In the genomic region with DNA sequence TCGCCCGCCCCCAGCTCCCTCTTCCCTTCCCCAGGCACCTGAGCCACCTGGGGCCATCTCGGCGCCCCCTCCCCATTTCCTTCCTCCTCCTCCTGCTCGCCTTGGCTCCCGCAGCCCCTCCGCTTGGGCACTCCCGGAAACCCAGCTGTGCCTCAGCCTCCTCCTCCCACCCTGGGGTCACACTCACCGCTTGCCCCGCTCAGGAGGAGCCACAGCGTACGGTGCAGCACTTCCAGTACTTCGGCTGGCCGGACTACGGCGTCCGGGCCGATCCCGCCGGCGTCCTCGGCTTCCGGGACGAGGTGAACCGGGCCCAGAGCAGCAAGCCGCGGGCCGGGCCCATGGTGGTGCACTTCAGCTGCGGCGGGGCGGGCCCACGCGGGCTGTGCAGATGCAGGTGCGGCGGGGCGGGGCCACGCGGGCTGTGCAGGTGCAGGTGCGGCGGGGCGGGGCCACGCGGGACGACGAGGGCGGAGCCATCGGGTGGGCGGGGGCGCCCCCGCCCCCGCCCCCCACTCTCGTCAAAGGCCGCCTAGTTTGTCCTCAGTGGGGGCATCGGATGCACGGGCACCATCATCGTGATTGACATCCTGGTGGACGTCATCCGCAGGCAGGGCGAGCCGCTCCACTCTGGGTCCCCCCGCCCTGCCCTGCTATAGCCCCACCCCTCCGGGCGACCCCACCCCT, we compare ENCODE assay signal across 6 cellular contexts. TPM values are rescaled to one million over a fixed set of nuclear protein-coding genes. Genes with fewer than 3 reads are reported as not detected.
DNase-seq lines count a peak whose midpoint lies in the region; ATAC-seq and TF ChIP-seq lines count a peak whose summit lies in the region.

No MANE protein-coding gene starts in this region.

- ATAC-seq in HG03045 (IDR thresholded peaks at IDR 0.05; ENCODE audit: unreplicated experiment), result no peak
- ATAC-seq in GM21381 (IDR thresholded peaks at IDR 0.05; ENCODE audit: unreplicated experiment), result no peak

- H3K9ac ChIP-seq in HUES6 (ENCODE audit: low read length), result no peak overlapping the region

- WGBS in mesodermal cell (ENCODE audit: insufficient coverage in 2 of 2), 2 experiments, result 4 to 7% methylated on average over 42 to 56 of the region's 63 CpGs

- DNase-seq in AG09309 (ENCODE audit: low read depth) (no peak), activated gamma-delta T cell (lab: John Stamatoyannopoulos, UW) (peak; percentile 51)

- H3K36me3 ChIP-seq in HUES6 (ENCODE audit: control insufficient read depth, insufficient read depth, low read length) (no peaks in the 10 kb centered on the region), mesodermal cell (ENCODE audit: control insufficient read depth, insufficient read depth, low read length) (no peaks in the 10 kb centered on the region)

- H3K4me3 ChIP-seq in AG09309 (ENCODE audit: control insufficient read depth, low read depth, low read length) (peak overlapping the region; percentile 56), HUES6 (ENCODE audit: low read depth, low read length) (peak overlapping the region; percentile 95), mesodermal cell (ENCODE audit: extremely low read depth, insufficient read depth, low read length, poor library complexity, severe bottlenecking) (peak overlapping the region; percentile 59)

- H3K9me3 ChIP-seq in HUES6 (ENCODE audit: control insufficient read depth, insufficient read depth, low read depth, low read length), result no peaks in the 10 kb centered on the region
- no peaks in the 10 kb centered on the region for H3K9me3 ChIP-seq in mesodermal cell (ENCODE audit: control insufficient read depth, low read length)

- H3K4me1 ChIP-seq in HUES6 (ENCODE audit: control insufficient read depth, insufficient read depth, low read length), result peaks cover 15% of the 10 kb centered on the region
- peaks cover 12% of the 10 kb centered on the region for H3K4me1 ChIP-seq in mesodermal cell (ENCODE audit: control insufficient read depth, insufficient read depth, low read length, poor library complexity, severe bottlenecking)

- no peak for TF ChIP-seq CTCF in AG09309 (IDR thresholded peaks at IDR 0.05; ENCODE audit: control insufficient read depth, insufficient read depth, low read depth, low read length, missing control alignments)

- H3K27ac ChIP-seq in HUES6 (ENCODE audit: low read depth, low read length), result no peak overlapping the region
- H3K27ac ChIP-seq in mesodermal cell (ENCODE audit: low read depth, low read length, severe bottlenecking), result no peak overlapping the region

- peaks cover 59% of the 10 kb centered on the region for H3K27me3 ChIP-seq in HUES6 (ENCODE audit: control insufficient read depth, insufficient read depth, low read length)

RNA-seq across cellular contexts. Expression of a gene that starts 5.6 kb away (rescaled TPM):
- not detected for polyA plus RNA-seq in mesodermal cell (2013, experiment 1 of 2)
- not detected for polyA plus RNA-seq in mesodermal cell (2013, experiment 2 of 2)

RNA-seq across cellular contexts. Expression of a gene that starts 47.4 kb away (rescaled TPM):
- 17.2 TPM for polyA plus RNA-seq in mesodermal cell (2013, experiment 1 of 2)
- 11.9 TPM for polyA plus RNA-seq in mesodermal cell (2013, experiment 2 of 2)

RNA-seq across cellular contexts. Expression of a gene that starts 48.6 kb away (rescaled TPM):
- 116 TPM for polyA plus RNA-seq in mesodermal cell (2013, experiment 1 of 2)
- 88.7 TPM for polyA plus RNA-seq in mesodermal cell (2013, experiment 2 of 2)

RNA-seq across cellular contexts. Expression of a gene that starts 55.2 kb away (rescaled TPM):
- polyA plus RNA-seq in mesodermal cell (2013, experiment 1 of 2), result 53.2 TPM
- 44.4 TPM for polyA plus RNA-seq in mesodermal cell (2013, experiment 2 of 2)
